ENCODE assay signal across 19 cellular contexts in genomic region chr6:107627928-107628327, GRCh38.
DNase-seq lines count a peak whose midpoint lies in the region; ATAC-seq and TF ChIP-seq lines count a peak whose summit lies in the region.
"Had no signal": no experiment of that assay in that cellular context is flagged by ENCODE, and none has a peak within 500 bp of the region (broad histone marks: within the 10 kb centered on the region; RNA-seq: fewer than 3 reads in every experiment).

No MANE protein-coding gene starts in this region.

- H3K27me3 Mint-ChIP-seq in nephron progenitor cell (ENCODE audit: low read depth, poor library complexity) = peaks cover 1% of the 10 kb centered on the region
- H3K27me3 Mint-ChIP-seq in stimulated activated naive CD8-positive, alpha-beta T cell treated with anti-CD3 and anti-CD28 coated beads, Interleukin-15, amount 100 ng/mL, for 72 hours = peaks cover 20% of the 10 kb centered on the region

- DNase-seq in DMS153 (lab: John Stamatoyannopoulos, UW) (peak; percentile 37), NCI-H146 (lab: John Stamatoyannopoulos, UW) (peak; percentile 83), ascending aorta (ENCODE audit: low spot score in 2 of 2) (no peak), nephron progenitor cell (no peak), left lung (no peak), amniotic stem cell (lab: John Stamatoyannopoulos, UW) (no peak)
- DNase-seq in stimulated activated CD4-positive, alpha-beta T cell treated with anti-CD3 and anti-CD28 coated beads, Interleukin-2, amount 100 ng/mL, for 24 hours = no peak
- DNase-seq in stimulated activated naive CD8-positive, alpha-beta T cell treated with anti-CD3 and anti-CD28 coated beads, Interleukin-15, amount 100 ng/mL, for 72 hours = no peak
- DNase-seq: AML-193; CD8-positive, alpha-beta T cell; H7; KG1; NCI-H1092 treated with DMSO at 0.1 percent for 48 hours; NCI-H1436 treated with DMSO at 0.1 percent for 48 hours; NCI-H2107; NCI-H524 treated with DMSO at 0.1 percent for 48 hours; T-helper 1 cell had no signal

- H3K4me1 ChIP-seq in ascending aorta = peaks cover 5 to 13% of the 10 kb centered on the region in 2 donors
- no peaks in the 10 kb centered on the region for H3K4me1 ChIP-seq in left lung
- H3K4me1 ChIP-seq: SJSA1 had no signal

- peaks cover 54% of the 10 kb centered on the region for H3K36me3 Mint-ChIP-seq in nephron progenitor cell (ENCODE audit: low read depth)
- H3K36me3 Mint-ChIP-seq: CD8-positive, alpha-beta T cell had no signal

- no peak overlapping the region for H3K4me3 Mint-ChIP-seq in nephron progenitor cell
- H3K4me3 Mint-ChIP-seq in stimulated activated naive CD8-positive, alpha-beta T cell treated with anti-CD3 and anti-CD28 coated beads, Interleukin-15, amount 100 ng/mL, for 72 hours = no peak overlapping the region
- H3K4me3 Mint-ChIP-seq: CD8-positive, alpha-beta T cell had no signal

- H3K9me3 ChIP-seq in ascending aorta (no peaks in the 10 kb centered on the region), left lung (no peaks in the 10 kb centered on the region)
- H3K9me3 ChIP-seq: SJSA1 had no signal

- no peak for ATAC-seq in left lung
- no peak for ATAC-seq in stimulated activated naive CD8-positive, alpha-beta T cell treated with anti-CD3 and anti-CD28 coated beads, Interleukin-15, amount 100 ng/mL, for 72 hours
- ATAC-seq: CD8-positive, alpha-beta T cell; Right ventricle myocardium inferior had no signal

- TF ChIP-seq CTCF in ascending aorta (IDR thresholded peaks at IDR 0.05) = no peak
- no peak for TF ChIP-seq CTCF in nephron progenitor cell (IDR thresholded peaks at IDR 0.05)
- TF ChIP-seq CTCF in left lung (IDR thresholded peaks at IDR 0.05) = no peak

- peaks cover 67% of the 10 kb centered on the region for H3K4me1 Mint-ChIP-seq in nephron progenitor cell
- H3K4me1 Mint-ChIP-seq in stimulated activated naive CD8-positive, alpha-beta T cell treated with anti-CD3 and anti-CD28 coated beads, Interleukin-15, amount 100 ng/mL, for 72 hours = peaks cover 6% of the 10 kb centered on the region

- peaks cover 1% of the 10 kb centered on the region for H3K9me3 Mint-ChIP-seq in nephron progenitor cell
- no peaks in the 10 kb centered on the region for H3K9me3 Mint-ChIP-seq in stimulated activated naive CD8-positive, alpha-beta T cell treated with anti-CD3 and anti-CD28 coated beads, Interleukin-15, amount 100 ng/mL, for 72 hours
- H3K9me3 Mint-ChIP-seq: CD8-positive, alpha-beta T cell had no signal

- H3K36me3 ChIP-seq in ascending aorta (no peaks in the 10 kb centered on the region), left lung (no peaks in the 10 kb centered on the region)
- H3K36me3 ChIP-seq: SJSA1 had no signal

- H3K4me3 ChIP-seq in ascending aorta = no peak overlapping the region
- H3K4me3 ChIP-seq in left lung = no peak overlapping the region
- H3K4me3 ChIP-seq: SJSA1 had no signal

- peak overlapping the region; percentile 4 to 54 for H3K27ac ChIP-seq in ascending aorta
- no peak overlapping the region for H3K27ac ChIP-seq in left lung
- H3K27ac ChIP-seq: SJSA1 had no signal

- H3K27ac Mint-ChIP-seq in nephron progenitor cell = peak overlapping the region; percentile 76
- H3K27ac Mint-ChIP-seq in stimulated activated naive CD8-positive, alpha-beta T cell treated with anti-CD3 and anti-CD28 coated beads, Interleukin-15, amount 100 ng/mL, for 72 hours = no peak overlapping the region
- H3K27ac Mint-ChIP-seq: CD8-positive, alpha-beta T cell had no signal

- no peaks in the 10 kb centered on the region for H3K27me3 ChIP-seq in ascending aorta
- peaks cover 0 to 19% of the 10 kb centered on the region in 2 donors for H3K27me3 ChIP-seq in left lung
- H3K27me3 ChIP-seq: SJSA1 had no signal

- intact Hi-C loops in ascending aorta (cut with DNase I) = no loop called here
- intact Hi-C loops in left lung (cut with DNase I) = no loop called here

Comparison
In these comparisons a context has a peak if more than half of its experiments do, and no peak if none do; other contexts are left out.
1. DNase-seq: peak in DMS153 (single experiment) and NCI-H146 (single experiment); none in ascending aorta (0 of 2), nephron progenitor cell (single experiment), left lung (0 of 2), stimulated activated CD4-positive, alpha-beta T cell treated with anti-CD3 and anti-CD28 coated beads, Interleukin-2, amount 100 ng/mL, for 24 hours (0 of 2), amniotic stem cell (single experiment) and stimulated activated naive CD8-positive, alpha-beta T cell treated with anti-CD3 and anti-CD28 coated beads, Interleukin-15, amount 100 ng/mL, for 72 hours (0 of 2).
2. H3K27ac ChIP-seq: peak in ascending aorta (2 of 2); none in left lung (0 of 2).